12 cellular contexts compared by ENCODE assay signal in the genomic region with DNA sequence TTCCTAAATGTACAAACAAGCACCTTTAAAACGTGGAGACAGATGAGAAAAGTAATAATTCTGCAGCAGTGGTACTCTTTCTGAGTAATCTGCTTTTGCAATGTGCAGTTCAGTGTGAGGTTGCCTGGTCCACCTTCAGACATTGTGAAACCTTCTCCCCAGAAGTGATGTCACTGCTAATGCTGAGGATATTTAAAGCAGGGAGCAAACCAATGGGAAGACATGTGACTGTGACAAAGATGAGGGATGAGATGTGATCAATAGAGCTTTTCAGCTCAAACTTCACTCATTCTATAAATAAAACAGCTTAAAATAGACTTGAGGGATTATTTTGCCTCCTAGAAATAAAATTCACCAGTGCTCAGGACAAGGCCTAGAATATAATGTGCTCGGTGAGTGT. TPM values are rescaled to one million over a fixed set of nuclear protein-coding genes. Genes with fewer than 3 reads are reported as not detected.
DNase-seq lines count a peak whose midpoint lies in the region; ATAC-seq and TF ChIP-seq lines count a peak whose summit lies in the region.
"Had no signal": no experiment of that assay in that cellular context is flagged by ENCODE, and none has a peak within 500 bp of the region (broad histone marks: within the 10 kb centered on the region; RNA-seq: fewer than 3 reads in every experiment).

No MANE protein-coding gene starts in this region.

- no peak overlapping the region for H2AFZ ChIP-seq in smooth muscle cell (ENCODE audit: low read depth)

- no peak for TF ChIP-seq POLR2A in breast epithelium (IDR thresholded peaks at IDR 0.05)

- H3K4me1 ChIP-seq in HUES6 (ENCODE audit: control insufficient read depth, insufficient read depth, low read length), result peaks cover 30% of the 10 kb centered on the region
- peaks cover 0 to 13% of the 10 kb centered on the region in 2 donors for H3K4me1 ChIP-seq in breast epithelium
- peaks cover 18% of the 10 kb centered on the region for H3K4me1 ChIP-seq in smooth muscle cell (ENCODE audit: low read depth)

- no peaks in the 10 kb centered on the region for H3K9me3 ChIP-seq in HUES6 (ENCODE audit: control insufficient read depth, insufficient read depth, low read depth, low read length)
- H3K9me3 ChIP-seq in breast epithelium, result no peaks in the 10 kb centered on the region
- H3K9me3 ChIP-seq in smooth muscle cell (replicated peaks; ENCODE audit: low read depth), result no peaks in the 10 kb centered on the region

- peaks cover 18% of the 10 kb centered on the region for H3K4me1 Mint-ChIP-seq in activated CD4-positive, alpha-beta T cell treated with anti-CD3 and anti-CD28 coated beads for 36 hours

- peaks cover 9% of the 10 kb centered on the region for H3K27me3 Mint-ChIP-seq in activated CD4-positive, alpha-beta T cell treated with anti-CD3 and anti-CD28 coated beads for 36 hours

- no peak overlapping the region for H3K4me3 Mint-ChIP-seq in activated CD4-positive, alpha-beta T cell treated with anti-CD3 and anti-CD28 coated beads for 36 hours

- H3K27ac ChIP-seq in HUES6 (ENCODE audit: low read depth, low read length) (peak overlapping the region; percentile 2; the same call in 1 of the 2 replicates), breast epithelium (peak overlapping the region; percentile 50 to 74), smooth muscle cell (ENCODE audit: low read depth) (peak overlapping the region; percentile 56)
- H3K27ac ChIP-seq: HL-60 had no signal

- TF ChIP-seq CTCF in breast epithelium (IDR thresholded peaks at IDR 0.05) (no peak), smooth muscle cell (IDR thresholded peaks at IDR 0.05; ENCODE audit: borderline replicate concordance, insufficient read depth, poor library complexity, severe bottlenecking) (no peak)

- 55% methylated on average over 2 of the region's 2 CpGs for WGBS in smooth muscle cell (ENCODE audit: low lambda C conversion rate)

- H3K9ac ChIP-seq in HUES6 (ENCODE audit: low read length) (no peak overlapping the region), smooth muscle cell (ENCODE audit: low read depth) (no peak overlapping the region)

- no peaks in the 10 kb centered on the region for H4K20me1 ChIP-seq in smooth muscle cell (ENCODE audit: low read depth)

- H3K9me3 Mint-ChIP-seq in activated CD4-positive, alpha-beta T cell treated with anti-CD3 and anti-CD28 coated beads for 36 hours (ENCODE audit: low read depth), result no peaks in the 10 kb centered on the region

- H3K27ac Mint-ChIP-seq in activated CD4-positive, alpha-beta T cell treated with anti-CD3 and anti-CD28 coated beads for 36 hours, result no peak overlapping the region

- intact Hi-C loops in breast epithelium (cut with DNase I; ENCODE audit: low total_unique reads), result no loop called here
- intact Hi-C loops in activated CD4-positive, alpha-beta T cell treated with anti-CD3 and anti-CD28 coated beads for 36 hours (cut with DNase I, micrococcal nuclease), result no loop called here

- no peaks in the 10 kb centered on the region for H3K79me2 ChIP-seq in smooth muscle cell (ENCODE audit: low read depth)

- H3K27me3 ChIP-seq in HUES6 (ENCODE audit: control insufficient read depth, insufficient read depth, low read length), result no peaks in the 10 kb centered on the region
- H3K27me3 ChIP-seq in breast epithelium, result no peaks in the 10 kb centered on the region
- H3K27me3 ChIP-seq in smooth muscle cell (ENCODE audit: low read depth), result no peaks in the 10 kb centered on the region

- H3K4me3 ChIP-seq in HUES6 (ENCODE audit: low read depth, low read length), result no peak overlapping the region
- no peak overlapping the region for H3K4me3 ChIP-seq in breast epithelium
- no peak overlapping the region for H3K4me3 ChIP-seq in smooth muscle cell

- H3F3A ChIP-seq in smooth muscle cell (ENCODE audit: low read depth), result peaks cover 12% of the 10 kb centered on the region

- POLR2A ChIA-PET in activated CD4-positive, alpha-beta T cell treated with anti-CD3 and anti-CD28 coated beads for 36 hours (lab: Charles Lee), result interaction anchor here (0.6 kb wide), 1 partner anchor 91 kb away, joined by 5 read pairs; no protein-coding TSS in a partner anchor

- no peak for DNase-seq in breast epithelium (ENCODE audit: low spot score in 2 of 2)
- DNase-seq in inferior parietal cortex (ENCODE audit: extremely low spot score), result peak; percentile 59
- DNase-seq in smooth muscle cell (lab: John Stamatoyannopoulos, UW; ENCODE audit: unreplicated experiment), result no peak
- DNase-seq in NCI-H1092 (lab: John Stamatoyannopoulos, UW), result no peak
- DNase-seq in NCI-H2029 treated with DMSO at 0.1 percent for 48 hours (lab: John Stamatoyannopoulos, UW), result no peak
- no peak for DNase-seq in activated CD4-positive, alpha-beta T cell treated with anti-CD3 and anti-CD28 coated beads for 36 hours
- DNase-seq in NCI-H187 treated with DMSO at 0.1 percent for 48 hours (lab: John Stamatoyannopoulos, UW), result no peak
- DNase-seq: DMS153, GOT3, NCI-H2107 had no signal

- CTCF ChIA-PET in activated CD4-positive, alpha-beta T cell treated with anti-CD3 and anti-CD28 coated beads for 36 hours (lab: Charles Lee), result interaction anchor here (1.5 to 3.6 kb wide), 3 partner anchors 10 to 53 kb away, joined by 4 to 13 read pairs (median 8); no protein-coding TSS in a partner anchor

- H3K4me2 ChIP-seq in smooth muscle cell, result no peak overlapping the region

- no peaks in the 10 kb centered on the region for H3K36me3 Mint-ChIP-seq in activated CD4-positive, alpha-beta T cell treated with anti-CD3 and anti-CD28 coated beads for 36 hours (ENCODE audit: low read depth)

- no peak for ATAC-seq in activated CD4-positive, alpha-beta T cell treated with anti-CD3 and anti-CD28 coated beads for 36 hours

- H3K36me3 ChIP-seq in HUES6 (ENCODE audit: control insufficient read depth, insufficient read depth, low read length) (peaks cover 10% of the 10 kb centered on the region; the same call in 1 of the 2 replicates), breast epithelium (no peaks in the 10 kb centered on the region), smooth muscle cell (ENCODE audit: low read depth) (no peaks in the 10 kb centered on the region)

RNA-seq across cellular contexts. Expression of gene SLC7A8, which starts 9.2 kb away (rescaled TPM):
- total RNA-seq in breast epithelium (10 to 100 TPM; 46.8 to 98.9 (median 61.9) TPM), smooth muscle cell (16.4 and 18.9 TPM in 2 replicates)
- polyA plus RNA-seq in smooth muscle cell, result 26.0 and 29.1 TPM in 2 replicates
- total RNA-seq in activated CD4-positive, alpha-beta T cell treated with anti-CD3 and anti-CD28 coated beads for 36 hours, result 1 to 10 TPM in 1 of 2 experiments, under 1 TPM in 1; 0.89 to 1.6 TPM

RNA-seq across cellular contexts. Expression of gene CEBPE, which starts 55.2 kb away (rescaled TPM):
- total RNA-seq in breast epithelium (under 1 TPM in 1 of 3 donors, not detected in 2; 0.32 TPM), smooth muscle cell (not detected in 2 replicates)
- polyA plus RNA-seq in smooth muscle cell, result not detected in 2 replicates
- under 1 TPM; 0.19 to 0.34 TPM for total RNA-seq in activated CD4-positive, alpha-beta T cell treated with anti-CD3 and anti-CD28 coated beads for 36 hours

Comparison
In these comparisons a context has a peak if more than half of its experiments do, and no peak if none do; other contexts are left out.
1. H3K27ac ChIP-seq: peak in every context shown above with its lines; median percentile 62 in breast epithelium; 56 in smooth muscle cell; 2 in HUES6.